Comparison of ENCODE assay signal across 11 cellular contexts in genomic region chr1:14969006-14969405, GRCh38.
A peak's percentile ranks its signal among the peaks of the same experiment; 100 is the strongest.
DNase-seq lines count a peak whose midpoint lies in the region; ATAC-seq and TF ChIP-seq lines count a peak whose summit lies in the region.
"Had no signal": no experiment of that assay in that cellular context is flagged by ENCODE, and none has a peak within 500 bp of the region (broad histone marks: within the 10 kb centered on the region; RNA-seq: fewer than 3 reads in every experiment).

No MANE protein-coding gene starts in this region.

- ATAC-seq in HG02885 (IDR thresholded peaks at IDR 0.05; ENCODE audit: poor library complexity, unreplicated experiment), result no peak
- ATAC-seq: HCT116 had no signal

- WGBS in GM23248 (ENCODE audit: low coverage in 1 of 2, low lambda C conversion rate in 2 of 2, missing lambda C conversion rate in 2 of 2), 2 experiments, result 71 to 73% methylated on average over 7 of the region's 7 CpGs

- H3K79me2 ChIP-seq in GM23248 (ENCODE audit: insufficient read depth), result peaks cover 32% of the 10 kb centered on the region
- H3K79me2 ChIP-seq in fibroblast of lung (ENCODE audit: control insufficient read depth, insufficient read depth, low read length), result peaks cover 5% of the 10 kb centered on the region

- H2AFZ ChIP-seq in GM23248, result no peak overlapping the region
- no peak overlapping the region for H2AFZ ChIP-seq in fibroblast of lung (ENCODE audit: low read length)

- peaks cover 30% of the 10 kb centered on the region for H3F3A ChIP-seq in GM23248 (ENCODE audit: insufficient read depth)

- H3K4me2 ChIP-seq in GM23248 (ENCODE audit: unreplicated experiment) (peak overlapping the region; percentile 65), fibroblast of lung (ENCODE audit: extremely low read depth, insufficient read depth, low read length) (no peak overlapping the region)

- no peaks in the 10 kb centered on the region for H4K20me1 ChIP-seq in GM23248 (ENCODE audit: insufficient read depth)
- H4K20me1 ChIP-seq in fibroblast of lung (ENCODE audit: control insufficient read depth, extremely low read depth, insufficient read depth, low read length), result no peaks in the 10 kb centered on the region

- peak; percentile 67 for DNase-seq in GM23248
- DNase-seq in activated CD8-positive, alpha-beta memory T cell treated with anti-CD3 and anti-CD28 coated beads, Interleukin-2, amount 50 U/mL, for 48 hours, result peak; percentile 59
- no peak for DNase-seq in fibroblast of lung (ENCODE audit: low read depth in 2 of 2)
- DNase-seq in stimulated activated CD4-positive, alpha-beta T cell treated with anti-CD3 and anti-CD28 coated beads, Interleukin-2, amount 100 ng/mL, for 4 hours (ENCODE audit: low read depth), result peak; percentile 9
- no peak for DNase-seq in A172 (ENCODE audit: low spot score)
- no peak for DNase-seq in DMS79 (lab: John Stamatoyannopoulos, UW)
- DNase-seq in NCI-H510A (lab: John Stamatoyannopoulos, UW), result no peak
- DNase-seq: NCI-H1930 had no signal

- H3K27ac ChIP-seq in GM23248 (peak overlapping the region; percentile 92), fibroblast of lung (ENCODE audit: insufficient read depth, low read length) (peak overlapping the region; percentile 84)
- H3K27ac ChIP-seq: VCaP had no signal

- H3K4me3 ChIP-seq in GM23248 (0 out of 2 replicates have a peak overlapping the region, but pooled peaks have one; percentile 19), fibroblast of lung (replicated peaks in 1 of 4; ENCODE audit: control extremely low read depth in 1 of 4, insufficient read depth in 1 of 4, low read depth in 3 of 4, low read length in 4 of 4) (no peak overlapping the region)

- in situ Hi-C loops in GM23248 (cut with MboI), result no loop called here

- H3K4me1 ChIP-seq in GM23248 (ENCODE audit: insufficient read depth) (peaks cover 50% of the 10 kb centered on the region), fibroblast of lung (ENCODE audit: control insufficient read depth, extremely low read depth, insufficient read depth, low read length) (peaks cover 25% of the 10 kb centered on the region)

- H3K27me3 ChIP-seq in GM23248 (replicated peaks; ENCODE audit: insufficient read depth), result no peaks in the 10 kb centered on the region
- no peaks in the 10 kb centered on the region for H3K27me3 ChIP-seq in fibroblast of lung (ENCODE audit: control insufficient read depth, insufficient read depth, low read length)

- 0 out of 2 replicates have a peak, but pooled peaks cover under 1% of the 10 kb centered on the region for H3K36me3 ChIP-seq in GM23248 (ENCODE audit: low read depth)
- H3K36me3 ChIP-seq in fibroblast of lung (ENCODE audit: control insufficient read depth, insufficient read depth, low read length), result no peaks in the 10 kb centered on the region

- H3K9ac ChIP-seq in GM23248 (peak overlapping the region; percentile 69), fibroblast of lung (ENCODE audit: insufficient read depth, low read length) (no peak overlapping the region)

- no peak for TF ChIP-seq CTCF in fibroblast of lung (conservative IDR thresholded peaks at IDR 0.05 in 1 of 2, IDR thresholded peaks at IDR 0.05 in 1 of 2; ENCODE audit: low read depth in 1 of 2, low read length in 2 of 2)

- no peaks in the 10 kb centered on the region for H3K9me3 ChIP-seq in GM23248 (ENCODE audit: low read depth)
- H3K9me3 ChIP-seq in fibroblast of lung (ENCODE audit: control insufficient read depth, insufficient read depth, low read depth, low read length), result no peaks in the 10 kb centered on the region

- no peaks in the 10 kb centered on the region for H3K9me2 ChIP-seq in GM23248 (ENCODE audit: insufficient read depth)

Comparison
In these comparisons a context has a peak if more than half of its experiments do, and no peak if none do; other contexts are left out.
1. DNase-seq: peak in GM23248 (single experiment), activated CD8-positive, alpha-beta memory T cell treated with anti-CD3 and anti-CD28 coated beads, Interleukin-2, amount 50 U/mL, for 48 hours (single experiment) and stimulated activated CD4-positive, alpha-beta T cell treated with anti-CD3 and anti-CD28 coated beads, Interleukin-2, amount 100 ng/mL, for 4 hours (single experiment); none in fibroblast of lung (0 of 2), A172 (single experiment), DMS79 (single experiment) and NCI-H510A (single experiment).